ENCODE assay signal across 1 cellular context in genomic region chr20:38290829-38291581, GRCh38.
TF ChIP-seq lines count a peak whose summit lies in the region.

No MANE protein-coding gene starts in this region.

TF ChIP-seq in K562, 482 proteins besides CTCF, POLR2A, EP300 and RAD21 (continued from another document and continues in another):
- TF ChIP-seq MCM3 (IDR thresholded peaks at IDR 0.05): no peak
- TF ChIP-seq, protein P1, sequence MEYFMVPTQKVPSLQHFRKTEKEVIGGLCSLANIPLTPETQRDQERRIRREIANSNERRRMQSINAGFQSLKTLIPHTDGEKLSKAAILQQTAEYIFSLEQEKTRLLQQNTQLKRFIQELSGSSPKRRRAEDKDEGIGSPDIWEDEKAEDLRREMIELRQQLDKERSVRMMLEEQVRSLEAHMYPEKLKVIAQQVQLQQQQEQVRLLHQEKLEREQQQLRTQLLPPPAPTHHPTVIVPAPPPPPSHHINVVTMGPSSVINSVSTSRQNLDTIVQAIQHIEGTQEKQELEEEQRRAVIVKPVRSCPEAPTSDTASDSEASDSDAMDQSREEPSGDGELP (CRISPR knock-in tag; IDR thresholded peaks at IDR 0.05; ENCODE audit: borderline replicate concordance): 0 out of 2 replicates have a peak, but pooled peaks have one; percentile 26
- no peak for TF ChIP-seq HDAC6 (IDR thresholded peaks at IDR 0.05; ENCODE audit: low read depth, low read length)
- no peak for TF ChIP-seq ZNF143 (CRISPR knock-in tag; IDR thresholded peaks at IDR 0.05)
- TF ChIP-seq TRIM24 (IDR thresholded peaks at IDR 0.05): no peak
- TF ChIP-seq, protein P2, sequence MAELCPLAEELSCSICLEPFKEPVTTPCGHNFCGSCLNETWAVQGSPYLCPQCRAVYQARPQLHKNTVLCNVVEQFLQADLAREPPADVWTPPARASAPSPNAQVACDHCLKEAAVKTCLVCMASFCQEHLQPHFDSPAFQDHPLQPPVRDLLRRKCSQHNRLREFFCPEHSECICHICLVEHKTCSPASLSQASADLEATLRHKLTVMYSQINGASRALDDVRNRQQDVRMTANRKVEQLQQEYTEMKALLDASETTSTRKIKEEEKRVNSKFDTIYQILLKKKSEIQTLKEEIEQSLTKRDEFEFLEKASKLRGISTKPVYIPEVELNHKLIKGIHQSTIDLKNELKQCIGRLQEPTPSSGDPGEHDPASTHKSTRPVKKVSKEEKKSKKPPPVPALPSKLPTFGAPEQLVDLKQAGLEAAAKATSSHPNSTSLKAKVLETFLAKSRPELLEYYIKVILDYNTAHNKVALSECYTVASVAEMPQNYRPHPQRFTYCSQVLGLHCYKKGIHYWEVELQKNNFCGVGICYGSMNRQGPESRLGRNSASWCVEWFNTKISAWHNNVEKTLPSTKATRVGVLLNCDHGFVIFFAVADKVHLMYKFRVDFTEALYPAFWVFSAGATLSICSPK (IDR thresholded peaks at IDR 0.05; ENCODE audit: borderline replicate concordance): no peak
- TF ChIP-seq HDGF (IDR thresholded peaks at IDR 0.05): no peak
- no peak for TF ChIP-seq HOMEZ (CRISPR knock-in tag; IDR thresholded peaks at IDR 0.05)
- peak in 1 of 2 experiments; percentile 54; a peak in 1 of 4 replicates for TF ChIP-seq RCOR1 (IDR thresholded peaks at IDR 0.05; ENCODE audit: borderline replicate concordance in 1 of 2, low read depth in 2 of 2, low read length in 2 of 2)
- no peak for TF ChIP-seq HINFP (tag; conservative IDR thresholded peaks at IDR 0.05; ENCODE audit: low read depth)
- TF ChIP-seq ZFP36 (IDR thresholded peaks at IDR 0.05; ENCODE audit: low read depth, low read length, partially characterized antibody): peak; percentile 95
- no peak for TF ChIP-seq ATF2 (CRISPR knock-in tag; IDR thresholded peaks at IDR 0.05)
- TF ChIP-seq KLF1 (tag; IDR thresholded peaks at IDR 0.05): no peak
- TF ChIP-seq ETV5 (CRISPR knock-in tag; IDR thresholded peaks at IDR 0.05; ENCODE audit: low read depth): no peak
- TF ChIP-seq BRD4 (IDR thresholded peaks at IDR 0.05): no peak
- TF ChIP-seq SRSF7 (optimal IDR thresholded peaks at IDR 0.05; ENCODE audit: low read depth, low read length): no peak
- no peak for TF ChIP-seq HSF4 (CRISPR knock-in tag; IDR thresholded peaks at IDR 0.05; ENCODE audit: borderline replicate concordance)
- TF ChIP-seq DDX20 (tag; IDR thresholded peaks at IDR 0.05; ENCODE audit: low read depth): no peak
- TF ChIP-seq, protein P3, sequence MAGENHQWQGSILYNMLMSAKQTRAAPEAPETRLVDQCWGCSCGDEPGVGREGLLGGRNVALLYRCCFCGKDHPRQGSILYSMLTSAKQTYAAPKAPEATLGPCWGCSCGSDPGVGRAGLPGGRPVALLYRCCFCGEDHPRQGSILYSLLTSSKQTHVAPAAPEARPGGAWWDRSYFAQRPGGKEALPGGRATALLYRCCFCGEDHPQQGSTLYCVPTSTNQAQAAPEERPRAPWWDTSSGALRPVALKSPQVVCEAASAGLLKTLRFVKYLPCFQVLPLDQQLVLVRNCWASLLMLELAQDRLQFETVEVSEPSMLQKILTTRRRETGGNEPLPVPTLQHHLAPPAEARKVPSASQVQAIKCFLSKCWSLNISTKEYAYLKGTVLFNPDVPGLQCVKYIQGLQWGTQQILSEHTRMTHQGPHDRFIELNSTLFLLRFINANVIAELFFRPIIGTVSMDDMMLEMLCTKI (IDR thresholded peaks at IDR 0.05; ENCODE audit: partially characterized antibody): no peak
- no peak for TF ChIP-seq NR4A1 (CRISPR knock-in tag; IDR thresholded peaks at IDR 0.05)
- no peak for TF ChIP-seq NR4A1 (tag; IDR thresholded peaks at IDR 0.05)
- TF ChIP-seq NCOR1 (IDR thresholded peaks at IDR 0.05): no peak
- TF ChIP-seq POLR3G (IDR thresholded peaks at IDR 0.05; ENCODE audit: extremely low read depth, insufficient read length, insufficient replicate concordance): no peak
- TF ChIP-seq EP400 (IDR thresholded peaks at IDR 0.05): no peak
- TF ChIP-seq BCOR (IDR thresholded peaks at IDR 0.05): peak; percentile 59; the same call in 1 of the 2 replicates
- TF ChIP-seq ZBTB40 (IDR thresholded peaks at IDR 0.05): no peak
- no peak for TF ChIP-seq ZBTB40 (CRISPR knock-in tag; IDR thresholded peaks at IDR 0.05)
- peak; percentile 83; the same call in 1 of the 2 replicates for TF ChIP-seq PTBP1 (IDR thresholded peaks at IDR 0.05; ENCODE audit: low read depth, low read length)
- TF ChIP-seq ZC3H4 (CRISPR knock-in tag; IDR thresholded peaks at IDR 0.05; ENCODE audit: borderline replicate concordance): no peak
- no peak for TF ChIP-seq RNF2 (IDR thresholded peaks at IDR 0.05)
- TF ChIP-seq, protein P4, sequence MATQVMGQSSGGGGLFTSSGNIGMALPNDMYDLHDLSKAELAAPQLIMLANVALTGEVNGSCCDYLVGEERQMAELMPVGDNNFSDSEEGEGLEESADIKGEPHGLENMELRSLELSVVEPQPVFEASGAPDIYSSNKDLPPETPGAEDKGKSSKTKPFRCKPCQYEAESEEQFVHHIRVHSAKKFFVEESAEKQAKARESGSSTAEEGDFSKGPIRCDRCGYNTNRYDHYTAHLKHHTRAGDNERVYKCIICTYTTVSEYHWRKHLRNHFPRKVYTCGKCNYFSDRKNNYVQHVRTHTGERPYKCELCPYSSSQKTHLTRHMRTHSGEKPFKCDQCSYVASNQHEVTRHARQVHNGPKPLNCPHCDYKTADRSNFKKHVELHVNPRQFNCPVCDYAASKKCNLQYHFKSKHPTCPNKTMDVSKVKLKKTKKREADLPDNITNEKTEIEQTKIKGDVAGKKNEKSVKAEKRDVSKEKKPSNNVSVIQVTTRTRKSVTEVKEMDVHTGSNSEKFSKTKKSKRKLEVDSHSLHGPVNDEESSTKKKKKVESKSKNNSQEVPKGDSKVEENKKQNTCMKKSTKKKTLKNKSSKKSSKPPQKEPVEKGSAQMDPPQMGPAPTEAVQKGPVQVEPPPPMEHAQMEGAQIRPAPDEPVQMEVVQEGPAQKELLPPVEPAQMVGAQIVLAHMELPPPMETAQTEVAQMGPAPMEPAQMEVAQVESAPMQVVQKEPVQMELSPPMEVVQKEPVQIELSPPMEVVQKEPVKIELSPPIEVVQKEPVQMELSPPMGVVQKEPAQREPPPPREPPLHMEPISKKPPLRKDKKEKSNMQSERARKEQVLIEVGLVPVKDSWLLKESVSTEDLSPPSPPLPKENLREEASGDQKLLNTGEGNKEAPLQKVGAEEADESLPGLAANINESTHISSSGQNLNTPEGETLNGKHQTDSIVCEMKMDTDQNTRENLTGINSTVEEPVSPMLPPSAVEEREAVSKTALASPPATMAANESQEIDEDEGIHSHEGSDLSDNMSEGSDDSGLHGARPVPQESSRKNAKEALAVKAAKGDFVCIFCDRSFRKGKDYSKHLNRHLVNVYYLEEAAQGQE (CRISPR knock-in tag; IDR thresholded peaks at IDR 0.05; ENCODE audit: low read depth): no peak
- TF ChIP-seq MTA3 (IDR thresholded peaks at IDR 0.05; ENCODE audit: borderline replicate concordance): no peak
- TF ChIP-seq PHB (CRISPR knock-in tag; IDR thresholded peaks at IDR 0.05): no peak
- TF ChIP-seq ZBTB7A (IDR thresholded peaks at IDR 0.05; ENCODE audit: borderline replicate concordance, control insufficient read depth, low read depth, low read length): no peak
- TF ChIP-seq ZEB2 (IDR thresholded peaks at IDR 0.05): no peak
- no peak for TF ChIP-seq SMAD2 (IDR thresholded peaks at IDR 0.05; ENCODE audit: low read depth, low read length)
- 0 out of 4 replicates have a peak, but pooled peaks of 1 of the 2 experiments have one; percentile 25 for TF ChIP-seq FOXK2 (conservative IDR thresholded peaks at IDR 0.05 in 1 of 2, IDR thresholded peaks at IDR 0.05 in 1 of 2; ENCODE audit: low read depth in 2 of 2)
- no peak for TF ChIP-seq NR3C1 (CRISPR knock-in tag; IDR thresholded peaks at IDR 0.05)
